In genomic region chr13:72643339-72643989, GRCh38 we compare ENCODE assay signal across 8 cellular contexts.
A peak's percentile ranks its signal among the peaks of the same experiment; 100 is the strongest.
DNase-seq lines count a peak whose midpoint lies in the region; ATAC-seq and TF ChIP-seq lines count a peak whose summit lies in the region.

No MANE protein-coding gene starts in this region.

- no peaks in the 10 kb centered on the region for H3K9me2 ChIP-seq in SU-DHL-6 (replicated peaks; ENCODE audit: insufficient read depth, low read length)

- no peaks in the 10 kb centered on the region for H3K36me3 ChIP-seq in GM06990 (ENCODE audit: control insufficient read depth, insufficient read depth, low read length)
- no peaks in the 10 kb centered on the region for H3K36me3 ChIP-seq in SU-DHL-6 (ENCODE audit: low read length)
- no peaks in the 10 kb centered on the region for H3K36me3 ChIP-seq in body of pancreas (replicated peaks in 1 of 2; ENCODE audit: insufficient read depth in 1 of 2, low read depth in 2 of 2)
- H3K36me3 ChIP-seq in liver (ENCODE audit: control insufficient read depth in 4 of 4, insufficient read depth in 3 of 4, low read depth in 1 of 4, low read length in 3 of 4), result no peaks in the 10 kb centered on the region

- H3K4me1 ChIP-seq in body of pancreas (no peaks in the 10 kb centered on the region), liver (ENCODE audit: control insufficient read depth in 4 of 4, insufficient read depth in 4 of 4, low read length in 3 of 4) (no peaks in the 10 kb centered on the region)

- peak; percentile 93 for TF ChIP-seq CTCF in 22Rv1 (IDR thresholded peaks at IDR 0.05)
- TF ChIP-seq CTCF in GM06990 (IDR thresholded peaks at IDR 0.05; ENCODE audit: insufficient read depth, low read length, poor library complexity, severe bottlenecking), result peak; percentile 76
- peak; percentile 72 for TF ChIP-seq CTCF in SU-DHL-6 (IDR thresholded peaks at IDR 0.05; ENCODE audit: insufficient read depth, low read length, poor library complexity, severe bottlenecking)
- TF ChIP-seq CTCF in body of pancreas (IDR thresholded peaks at IDR 0.05), result peak in 6 of 7 experiments; percentile 16 to 48 (median 38)
- TF ChIP-seq CTCF in liver (IDR thresholded peaks at IDR 0.05; ENCODE audit: low read depth, low read length, missing input control), result peak; percentile 42

- no peak for TF ChIP-seq POLR2A in body of pancreas (IDR thresholded peaks at IDR 0.05)

- TF ChIP-seq RAD21 in liver (IDR thresholded peaks at IDR 0.05), result peak; percentile 52 to 67

- H3K9ac ChIP-seq in SU-DHL-6 (ENCODE audit: low read length) (no peak overlapping the region), liver (ENCODE audit: low read depth in 1 of 2, low read length in 2 of 2) (no peak overlapping the region)

- no peaks in the 10 kb centered on the region for H3K79me2 ChIP-seq in SU-DHL-6 (ENCODE audit: insufficient read depth, low read length)

- no peak overlapping the region for H2AFZ ChIP-seq in SU-DHL-6 (ENCODE audit: low read depth, low read length, severe bottlenecking)

- intact Hi-C loops in body of pancreas (cut with DNase I), result no loop called here

- ATAC-seq in HG03342 (IDR thresholded peaks at IDR 0.05; ENCODE audit: unreplicated experiment) (peak; percentile 73), body of pancreas (no peak)

- H3K27ac ChIP-seq in 22Rv1 (no peak overlapping the region), SU-DHL-6 (ENCODE audit: low read depth, low read length) (no peak overlapping the region), body of pancreas (no peak overlapping the region), liver (ENCODE audit: low read depth in 1 of 2, low read length in 2 of 2) (no peak overlapping the region)

- 19 to 41% methylated on average over 2 to 3 of the region's 3 CpGs for WGBS in body of pancreas, 2 donors
- WGBS in liver, result 46% methylated on average over 3 of the region's 3 CpGs

- H4K20me1 ChIP-seq in SU-DHL-6 (ENCODE audit: low read depth, low read length), result no peaks in the 10 kb centered on the region

- no peak overlapping the region for H3K4me3 ChIP-seq in GM06990 (replicated peaks; ENCODE audit: low read depth, low read length)
- H3K4me3 ChIP-seq in SU-DHL-6 (ENCODE audit: insufficient read depth, low read length, poor library complexity, severe bottlenecking), result no peak overlapping the region
- H3K4me3 ChIP-seq in body of pancreas, result no peak overlapping the region
- H3K4me3 ChIP-seq in liver (ENCODE audit: low read depth in 1 of 3, low read length in 3 of 3), result no peak overlapping the region

- no peak overlapping the region for H3K4me2 ChIP-seq in SU-DHL-6 (ENCODE audit: low read depth, low read length, poor library complexity, severe bottlenecking)

- no peaks in the 10 kb centered on the region for H3F3A ChIP-seq in SU-DHL-6 (ENCODE audit: insufficient read depth)

- H3K9me3 ChIP-seq in SU-DHL-6 (ENCODE audit: insufficient read depth, low read length), result no peaks in the 10 kb centered on the region
- H3K9me3 ChIP-seq in body of pancreas, result no peaks in the 10 kb centered on the region
- no peaks in the 10 kb centered on the region for H3K9me3 ChIP-seq in liver (ENCODE audit: control insufficient read depth in 4 of 4, low read length in 3 of 4)

- DNase-seq in GM06990 (ENCODE audit: extremely low read depth, insufficient read length) (no peak), body of pancreas (peak; percentile 19 to 52 (median 35)), DMS114 treated with DMSO at 0.1 percent for 48 hours (lab: John Stamatoyannopoulos, UW; ENCODE audit: unreplicated experiment) (no peak)
- DNase-seq in stimulated activated naive CD4-positive, alpha-beta T cell treated with Interleukin-2 at 50 U/mL for 16 hours (lab: John Stamatoyannopoulos, UW), result peak; percentile 16

- H3K27me3 ChIP-seq in GM06990 (replicated peaks; ENCODE audit: control insufficient read depth, insufficient read depth, low read length) (no peaks in the 10 kb centered on the region), SU-DHL-6 (ENCODE audit: low read length) (no peaks in the 10 kb centered on the region), body of pancreas (no peaks in the 10 kb centered on the region), liver (ENCODE audit: control insufficient read depth in 4 of 4, insufficient read depth in 4 of 4, low read length in 3 of 4) (peaks cover 0 to 4% (median 0%) of the 10 kb centered on the region in 4 donors)

TF ChIP-seq in liver, 16 proteins besides CTCF, POLR2A, EP300 and RAD21:
- TF ChIP-seq, protein P1, sequence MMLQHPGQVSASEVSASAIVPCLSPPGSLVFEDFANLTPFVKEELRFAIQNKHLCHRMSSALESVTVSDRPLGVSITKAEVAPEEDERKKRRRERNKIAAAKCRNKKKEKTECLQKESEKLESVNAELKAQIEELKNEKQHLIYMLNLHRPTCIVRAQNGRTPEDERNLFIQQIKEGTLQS (IDR thresholded peaks at IDR 0.05), result peak; percentile 51
- no peak for TF ChIP-seq FOXA2 (IDR thresholded peaks at IDR 0.05)
TF ChIP-seq in liver: peak in this region for 1.

Comparison
In these comparisons a context has a peak if more than half of its experiments do, and no peak if none do; other contexts are left out.
1. CTCF ChIP-seq: peak in every context shown above with its lines; median percentile 93 in 22Rv1; 76 in GM06990; 72 in SU-DHL-6; 42 in liver; 38 in body of pancreas.
2. DNase-seq: peak in body of pancreas (4 of 4) and stimulated activated naive CD4-positive, alpha-beta T cell treated with Interleukin-2 at 50 U/mL for 16 hours (single experiment); none in GM06990 (single experiment) and DMS114 treated with DMSO at 0.1 percent for 48 hours (single experiment).